Comparison of ENCODE assay signal across 12 cellular contexts in the genomic region with DNA sequence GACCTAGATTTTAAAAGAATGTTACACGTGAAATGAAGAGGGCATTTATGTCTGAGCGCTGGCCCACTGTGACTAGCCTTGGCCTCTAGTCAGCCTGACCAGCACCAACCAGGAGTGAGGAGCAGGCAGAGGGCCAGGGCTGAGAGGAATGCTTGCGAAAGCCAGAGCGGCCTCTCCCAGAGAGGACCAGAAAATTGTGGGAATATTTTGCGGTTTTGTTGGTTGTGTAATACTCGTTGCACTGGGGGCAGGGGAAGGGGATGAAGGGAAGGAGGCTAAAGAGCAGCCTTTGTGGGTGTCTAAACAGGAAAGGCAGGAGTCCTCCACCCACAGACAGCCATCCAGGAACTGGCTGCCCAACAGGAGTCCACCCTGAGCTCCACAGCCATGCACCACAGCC. TPM values are rescaled to one million over a fixed set of nuclear protein-coding genes. Genes with fewer than 3 reads are reported as not detected.
DNase-seq lines count a peak whose midpoint lies in the region; ATAC-seq and TF ChIP-seq lines count a peak whose summit lies in the region.
"Had no signal": no experiment of that assay in that cellular context is flagged by ENCODE, and none has a peak within 500 bp of the region (broad histone marks: within the 10 kb centered on the region; RNA-seq: fewer than 3 reads in every experiment).

No MANE protein-coding gene starts in this region.

- H3K36me3 ChIP-seq in ascending aorta = peaks cover 3 to 12% of the 10 kb centered on the region in 2 donors

- DNase-seq in HCEC 1CT = peak; percentile 86
- peak in 1 of 2 donors; percentile 82 for DNase-seq in ascending aorta (ENCODE audit: low spot score in 2 of 2)
- DNase-seq in right cardiac atrium = peak; percentile 82 to 90 (median 85)
- DNase-seq in stromal cell of bone marrow (ENCODE audit: low read depth) = peak; percentile 82
- no peak for DNase-seq in dorsolateral prefrontal cortex
- DNase-seq in NCI-H2081 treated with DMSO at 0.1 percent for 48 hours (lab: John Stamatoyannopoulos, UW) = no peak
- DNase-seq: stimulated activated naive CD8-positive, alpha-beta T cell treated with anti-CD3 and anti-CD28 coated beads, Interleukin-15, amount 100 ng/mL, for 72 hours had no signal

- H3K4me3 ChIP-seq in ascending aorta = no peak overlapping the region
- H3K4me3 ChIP-seq in right cardiac atrium (ENCODE audit: low read length) = no peak overlapping the region
- no peak overlapping the region for H3K4me3 ChIP-seq in dorsolateral prefrontal cortex

- WGBS in right cardiac atrium = 46% methylated on average over 6 of the region's 6 CpGs

- H3K27ac ChIP-seq in ascending aorta = peak overlapping the region; percentile 10 to 29
- H3K27ac ChIP-seq in right cardiac atrium (ENCODE audit: low read length) = peak overlapping the region; percentile 37
- H3K27ac ChIP-seq in dorsolateral prefrontal cortex = no peak overlapping the region
- H3K27ac ChIP-seq: VCaP had no signal

- intact Hi-C loops in ascending aorta (cut with DNase I) (loop anchor here (5.0 to 10.0 kb wide), 2 partner anchors 573 to 864 kb away; a partner anchor contains a TSS), right cardiac atrium (cut with DNase I) (no loop called here), dorsolateral prefrontal cortex (cut with DNase I) (loop anchor here in 1 of 2 donors (1.0 kb wide), 1 partner anchor 14 kb away; no protein-coding TSS in a partner anchor)

- H3K9me3 ChIP-seq in ascending aorta = no peaks in the 10 kb centered on the region
- H3K9me3 ChIP-seq in right cardiac atrium (ENCODE audit: control insufficient read depth, low read length) = no peaks in the 10 kb centered on the region

- H3K4me1 ChIP-seq in ascending aorta (no peaks in the 10 kb centered on the region), right cardiac atrium (ENCODE audit: control insufficient read depth, insufficient read depth, low read length) (peaks cover 2% of the 10 kb centered on the region)

- no peak for TF ChIP-seq CTCF in ascending aorta (IDR thresholded peaks at IDR 0.05)
- no peak for TF ChIP-seq CTCF in dorsolateral prefrontal cortex (IDR thresholded peaks at IDR 0.05 in 54 of 56, conservative IDR thresholded peaks at IDR 0.05 in 2 of 56; ENCODE audit: low read depth in 1 of 56, partially characterized antibody in 56 of 56)

- peak; percentile 72 to 78 for ATAC-seq in right cardiac atrium
- ATAC-seq in GM21619 (IDR thresholded peaks at IDR 0.05; ENCODE audit: unreplicated experiment) = no peak
- no peak for ATAC-seq in GM18520 (IDR thresholded peaks at IDR 0.05; ENCODE audit: unreplicated experiment)
- ATAC-seq: stimulated activated naive CD8-positive, alpha-beta T cell treated with anti-CD3 and anti-CD28 coated beads, Interleukin-15, amount 100 ng/mL, for 72 hours had no signal

- H3K27me3 ChIP-seq in ascending aorta (no peaks in the 10 kb centered on the region), right cardiac atrium (ENCODE audit: control insufficient read depth, insufficient read depth) (no peaks in the 10 kb centered on the region), dorsolateral prefrontal cortex (peaks cover 0 to 89% (median 42%) of the 10 kb centered on the region in 45 donors)

RNA-seq across cellular contexts. Expression of a gene that starts 3.8 kb away (rescaled TPM):
- total RNA-seq in ascending aorta (13.5 TPM), right cardiac atrium (10 to 100 TPM; 11.7 to 15.3 (median 12.4) TPM), dorsolateral prefrontal cortex (10 to 100 TPM in 32 of 120 experiments, 1 to 10 TPM in 88; 1.8 to 24.4 (median 6.6) TPM)
- 8.8 TPM for polyA plus RNA-seq in right cardiac atrium

RNA-seq across cellular contexts. Expression of a gene that starts 58.0 kb away (rescaled TPM):
- total RNA-seq in ascending aorta (not detected), right cardiac atrium (not detected), dorsolateral prefrontal cortex (not detected)
- polyA plus RNA-seq in right cardiac atrium = not detected
- total RNA-seq: skeletal muscle tissue had no signal
- polyA plus RNA-seq: adipose tissue had no signal

Comparison
In these comparisons a context has a peak if more than half of its experiments do, and no peak if none do; other contexts are left out.
1. DNase-seq: peak in HCEC 1CT (single experiment), right cardiac atrium (3 of 3) and stromal cell of bone marrow (single experiment); none in dorsolateral prefrontal cortex (0 of 10) and NCI-H2081 treated with DMSO at 0.1 percent for 48 hours (single experiment).
2. H3K27ac ChIP-seq: peak in ascending aorta (2 of 2) and right cardiac atrium (single experiment); none in dorsolateral prefrontal cortex (0 of 59).
3. ATAC-seq: peak in right cardiac atrium (2 of 2); none in GM21619 (single experiment) and GM18520 (single experiment).